17 cellular contexts compared by ENCODE assay signal in genomic region chr14:60859525-60859924, GRCh38.
"Had no signal": no experiment of that assay in that cellular context is flagged by ENCODE, and none has a peak within 500 bp of the region (broad histone marks: within the 10 kb centered on the region; RNA-seq: fewer than 3 reads in every experiment).

No MANE protein-coding gene starts in this region.

- DNase-seq: activated CD4-positive, alpha-beta T cell treated with anti-CD3 and anti-CD28 coated beads, Interleukin-2, amount 50 U/mL, for 4 hours; activated naive CD4-positive, alpha-beta T cell treated with anti-CD3 and anti-CD28 coated beads for 36 hours; activated T-cell treated with anti-CD3 and anti-CD28 coated beads for 4 hours; cerebellar nuclear complex; naive thymus-derived CD4-positive, alpha-beta T cell; small intestine; stimulated activated CD4-positive, alpha-beta T cell treated with anti-CD3 and anti-CD28 coated beads, Interleukin-2, amount 100 ng/mL, for 24 hours; T-cell had no signal

- H3K36me3 ChIP-seq: thoracic aorta had no signal

- H3K27me3 ChIP-seq: esophagus muscularis mucosa had no signal

- H3K9me3 ChIP-seq: thoracic aorta had no signal

- H3K4me1 Mint-ChIP-seq: stimulated activated memory B cell treated with anti-CD40 and anti-IgM and Interleukin-4, amounts not matched to agents 10 μg/mL and 1 μg/mL and 100 μg/mL, for 72 hours had no signal

- H3K27ac Mint-ChIP-seq: activated naive CD4-positive, alpha-beta T cell treated with anti-CD3 and anti-CD28 coated beads for 36 hours; naive thymus-derived CD4-positive, alpha-beta T cell; stimulated activated memory B cell treated with anti-CD40 and anti-IgM and Interleukin-4, amounts not matched to agents 10 μg/mL and 1 μg/mL and 100 μg/mL, for 72 hours; T-cell; T-helper 2 cell treated with Interferon-gamma antibody and Interleukin-4, amounts not matched to agents 5 μg/mL and 100 μg/mL, for 36 hours; type B pancreatic cell had no signal

- H3K4me3 ChIP-seq: coronary artery, esophagus muscularis mucosa, lung, thoracic aorta had no signal

- H3K27me3 Mint-ChIP-seq: stimulated activated memory B cell treated with anti-CD40 and anti-IgM and Interleukin-4, amounts not matched to agents 10 μg/mL and 1 μg/mL and 100 μg/mL, for 72 hours; T-cell; type B pancreatic cell had no signal

- H3K27ac ChIP-seq: coronary artery, esophagus muscularis mucosa, thoracic aorta had no signal

- ATAC-seq: left lobe of liver; naive thymus-derived CD4-positive, alpha-beta T cell; sciatic nerve; stimulated activated memory B cell treated with anti-CD40 and anti-IgM and Interleukin-4, amounts not matched to agents 10 μg/mL and 1 μg/mL and 100 μg/mL, for 72 hours; T-cell had no signal

- H3K4me3 Mint-ChIP-seq: activated naive CD4-positive, alpha-beta T cell treated with anti-CD3 and anti-CD28 coated beads for 36 hours; naive thymus-derived CD4-positive, alpha-beta T cell; stimulated activated memory B cell treated with anti-CD40 and anti-IgM and Interleukin-4, amounts not matched to agents 10 μg/mL and 1 μg/mL and 100 μg/mL, for 72 hours; T-cell; T-helper 2 cell treated with Interferon-gamma antibody and Interleukin-4, amounts not matched to agents 5 μg/mL and 100 μg/mL, for 36 hours; type B pancreatic cell had no signal
